Comparison of ENCODE assay signal across 10 cellular contexts in the genomic region with DNA sequence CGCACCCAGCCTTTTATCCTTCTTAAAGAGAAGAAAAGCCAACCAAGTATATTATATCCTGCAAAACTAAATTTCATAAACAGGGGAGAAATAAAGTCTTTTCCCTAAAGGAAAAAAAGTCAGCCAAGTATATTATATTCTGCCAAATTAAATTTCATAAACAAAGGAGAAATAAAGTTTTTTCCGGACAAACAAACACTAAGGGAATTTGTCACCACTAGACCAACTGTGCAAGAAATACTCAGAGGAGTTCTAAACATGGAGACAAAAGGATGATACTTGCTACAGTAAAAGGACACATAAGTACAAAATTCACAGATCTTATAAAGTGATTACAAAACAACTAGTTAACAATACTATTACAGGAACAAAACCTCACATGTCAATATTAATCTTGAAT. TPM values are rescaled to one million over a fixed set of nuclear protein-coding genes. Genes with fewer than 3 reads are reported as not detected.
"Had no signal": no experiment of that assay in that cellular context is flagged by ENCODE, and none has a peak within 500 bp of the region (broad histone marks: within the 10 kb centered on the region; RNA-seq: fewer than 3 reads in every experiment).

No MANE protein-coding gene starts in this region.

- DNase-seq: GM23248, GOT3, H7, KBM-7 had no signal

- H3K9me3 ChIP-seq: HAP-1 had no signal

- ATAC-seq: HCT116 had no signal

- H3K36me3 ChIP-seq: HAP-1 had no signal

- H3K4me3 ChIP-seq: GM23248, HAP-1 had no signal

- H3K4me1 ChIP-seq: HAP-1 had no signal

- FAIRE-seq: HTR-8/SVneo had no signal

- H3K9ac ChIP-seq: GM23248 had no signal

- H3K27ac ChIP-seq: GM23248 had no signal

- H2AFZ ChIP-seq: GM23248 had no signal

RNA-seq across cellular contexts. Expression of a gene that starts 14.4 kb away (rescaled TPM):
- total RNA-seq: GM23248, H4, H7, HT-29 had no signal
- polyA plus RNA-seq: GM23248, IgD-negative memory B cell had no signal

RNA-seq across cellular contexts. Expression of a gene that starts 31.9 kb away (rescaled TPM):
- total RNA-seq: GM23248, H4, H7, HT-29 had no signal
- polyA plus RNA-seq: GM23248, IgD-negative memory B cell had no signal

RNA-seq across cellular contexts. Expression of a gene that starts 40.3 kb away (rescaled TPM):
- total RNA-seq: GM23248, H4, H7, HT-29 had no signal
- polyA plus RNA-seq: GM23248 had no signal

RNA-seq across cellular contexts. Expression of a gene that starts 48.3 kb away (rescaled TPM):
- total RNA-seq: GM23248, H4, H7 had no signal
- polyA plus RNA-seq: GM23248, IgD-negative memory B cell had no signal

RNA-seq across cellular contexts. Expression of a gene that starts 54.0 kb away (rescaled TPM):
- total RNA-seq: GM23248, H4, H7, HT-29 had no signal
- polyA plus RNA-seq: GM23248 had no signal
